Comparison of ENCODE assay signal across 8 cellular contexts in genomic region chrX:23742693-23743622, GRCh38. TPM values are rescaled to one million over a fixed set of nuclear protein-coding genes. Genes with fewer than 3 reads are reported as not detected.
DNase-seq lines count a peak whose midpoint lies in the region; ATAC-seq and TF ChIP-seq lines count a peak whose summit lies in the region.

TSS of gene ACOT9 (minus strand) at chrX:23743276. CDS start at chrX:23743144, 132 bp downstream.

- H3K36me3 ChIP-seq in BLaER1 (no peaks in the 10 kb centered on the region), endocrine pancreas (ENCODE audit: control insufficient read depth, insufficient read depth, low read length) (no peaks in the 10 kb centered on the region), mesendoderm (ENCODE audit: control insufficient read depth, insufficient read depth, low read length) (no peaks in the 10 kb centered on the region)

- H3K79me2 ChIP-seq in mesendoderm (ENCODE audit: control insufficient read depth, insufficient read depth, low read length): peaks cover 24% of the 10 kb centered on the region

- H2BK5ac ChIP-seq in mesendoderm (ENCODE audit: low read length): no peak within 1 kb of the TSS

- H3K79me1 ChIP-seq in mesendoderm (ENCODE audit: low read length): no peaks in the 10 kb centered on the region

- no peak within 1 kb of the TSS for H3K23ac ChIP-seq in mesendoderm (ENCODE audit: low read length)

- H3K27ac ChIP-seq in BLaER1: peak within 1 kb of the TSS; percentile 51; the same call in 1 of the 2 replicates
- H3K27ac ChIP-seq in mesendoderm (ENCODE audit: low read depth, low read length): peak within 1 kb of the TSS; percentile 51

- H3K9ac ChIP-seq in BLaER1 (peak within 1 kb of the TSS; percentile 65), endocrine pancreas (ENCODE audit: control insufficient read depth, insufficient read depth, low read length) (peak within 1 kb of the TSS; percentile 41), mesendoderm (ENCODE audit: low read length) (peak within 1 kb of the TSS; percentile 84)

- no peak within 1 kb of the TSS for H2BK15ac ChIP-seq in mesendoderm (replicated peaks; ENCODE audit: low read depth)

- H4K5ac ChIP-seq in mesendoderm (ENCODE audit: low read length): no peak within 1 kb of the TSS

- peak; percentile 61 for TF ChIP-seq POLR2A in GM19193 (IDR thresholded peaks at IDR 0.05; ENCODE audit: extremely low read depth, insufficient read depth, insufficient read length)

- H3K18ac ChIP-seq in mesendoderm (ENCODE audit: low read length): peak within 1 kb of the TSS; percentile 18

- H3K4ac ChIP-seq in mesendoderm (ENCODE audit: low read depth, low read length): peak within 1 kb of the TSS; percentile 18

- peak; percentile 98 for ATAC-seq in HG03432 (IDR thresholded peaks at IDR 0.05; ENCODE audit: unreplicated experiment)

- DNase-seq in NOMO-1 (lab: John Stamatoyannopoulos, UW; ENCODE audit: unreplicated experiment in 2 of 2) (peak; percentile 68 to 72), mesendoderm (peak; percentile 94)
- peak; percentile 19 to 50 (median 24) for DNase-seq in activated CD8-positive, alpha-beta memory T cell treated with anti-CD3 and anti-CD28 coated beads for 48 hours (ENCODE audit: low read depth in 2 of 3, low spot score in 2 of 3)
- peak; percentile 48 for DNase-seq in stimulated activated CD8-positive, alpha-beta memory T cell treated with anti-CD3 and anti-CD28 coated beads, Interleukin-12 subunit alpha, Interleukin-12 subunit beta, amount 100 ng/mL, for 4 hours (ENCODE audit: low read depth)

- H3K4me3 ChIP-seq in BLaER1 (peak within 1 kb of the TSS; percentile 71), endocrine pancreas (ENCODE audit: control insufficient read depth, insufficient read depth, low read length) (peak within 1 kb of the TSS; percentile 42), mesendoderm (ENCODE audit: low read length) (peak within 1 kb of the TSS; percentile 69)

- H2AK5ac ChIP-seq in mesendoderm (ENCODE audit: low read length): no peak within 1 kb of the TSS

- H4K20me1 ChIP-seq in BLaER1: no peaks in the 10 kb centered on the region

- H3K4me1 ChIP-seq in BLaER1 (no peaks in the 10 kb centered on the region), endocrine pancreas (ENCODE audit: control insufficient read depth, insufficient read depth, low read length) (no peaks in the 10 kb centered on the region), mesendoderm (ENCODE audit: control insufficient read depth, low read depth, low read length) (no peaks in the 10 kb centered on the region)

- H3K9me3 ChIP-seq in BLaER1 (peaks cover 10% of the 10 kb centered on the region; the same call in 1 of the 2 replicates), endocrine pancreas (ENCODE audit: control insufficient read depth, low read length) (no peaks in the 10 kb centered on the region)

- H4K8ac ChIP-seq in mesendoderm (ENCODE audit: low read depth, low read length): peak within 1 kb of the TSS; percentile 16

- WGBS in mesendoderm (ENCODE audit: extremely low coverage, insufficient coverage, low lambda C conversion rate): no CpG with 5 or more reads among the region's 74 CpGs

- H2BK120ac ChIP-seq in mesendoderm (ENCODE audit: low read depth, low read length): no peak within 1 kb of the TSS

- H3K4me2 ChIP-seq in BLaER1 (peak within 1 kb of the TSS; percentile 69), mesendoderm (ENCODE audit: low read length) (peak within 1 kb of the TSS; percentile 22)

- H3K27me3 ChIP-seq in BLaER1 (peaks cover 20% of the 10 kb centered on the region), endocrine pancreas (ENCODE audit: control insufficient read depth, insufficient read depth, low read length) (no peaks in the 10 kb centered on the region), mesendoderm (ENCODE audit: insufficient read depth, low read length, poor library complexity) (no peaks in the 10 kb centered on the region)

- H3K56ac ChIP-seq in mesendoderm (ENCODE audit: low read length): peak within 1 kb of the TSS; percentile 96

RNA-seq across cellular contexts. Expression of gene ACOT9, which starts in this region (rescaled TPM):
- polyA plus RNA-seq in mesendoderm (2013, experiment 1 of 2): 39.4 TPM
- 40.3 TPM for polyA plus RNA-seq in mesendoderm (2013, experiment 2 of 2)

Comparison
In these comparisons a context has a peak if more than half of its experiments do, and no peak if none do; other contexts are left out.
1. Peak in every context shown above with its lines: DNase-seq, ATAC-seq, H3K4me3 ChIP-seq and H3K27ac ChIP-seq.
2. DNase-seq: peak in every context shown above with its lines; median percentile 94 in mesendoderm; 70 in NOMO-1; 48 in stimulated activated CD8-positive, alpha-beta memory T cell treated with anti-CD3 and anti-CD28 coated beads, Interleukin-12 subunit alpha, Interleukin-12 subunit beta, amount 100 ng/mL, for 4 hours; 24 in activated CD8-positive, alpha-beta memory T cell treated with anti-CD3 and anti-CD28 coated beads for 48 hours.